Comparison of ENCODE assay signal across 18 cellular contexts in genomic region chr13:91397595-91397994, GRCh38. TPM values are rescaled to one million over a fixed set of nuclear protein-coding genes. Genes with fewer than 3 reads are reported as not detected.
"Had no signal": no experiment of that assay in that cellular context is flagged by ENCODE, and none has a peak within 500 bp of the region (broad histone marks: within the 10 kb centered on the region; RNA-seq: fewer than 3 reads in every experiment).

No MANE protein-coding gene starts in this region.

- H3K27ac Mint-ChIP-seq: naive thymus-derived CD8-positive, alpha-beta T cell; nephron progenitor cell; stimulated activated effector memory CD8-positive, alpha-beta T cell treated with anti-CD3 and anti-CD28 coated beads, Interleukin-12 subunit alpha, Interleukin-12 subunit beta, amount 100 ng/mL, for 72 hours had no signal

- H2AFZ ChIP-seq: hepatocyte had no signal

- H3K9me3 Mint-ChIP-seq: naive thymus-derived CD8-positive, alpha-beta T cell; nephron progenitor cell; stimulated activated effector memory CD8-positive, alpha-beta T cell treated with anti-CD3 and anti-CD28 coated beads, Interleukin-12 subunit alpha, Interleukin-12 subunit beta, amount 100 ng/mL, for 72 hours had no signal

- H3K4me3 ChIP-seq: ovary had no signal

- H3K27me3 ChIP-seq: ovary, testis, vagina had no signal

- DNase-seq: cortex of kidney, nephron progenitor cell had no signal

- H3K36me3 ChIP-seq: esophagus muscularis mucosa, gastroesophageal sphincter, heart left ventricle, ovary, sigmoid colon, tibial artery, upper lobe of right lung, vagina had no signal

- H3K36me3 Mint-ChIP-seq: naive thymus-derived CD8-positive, alpha-beta T cell; stimulated activated effector memory CD8-positive, alpha-beta T cell treated with anti-CD3 and anti-CD28 coated beads, Interleukin-12 subunit alpha, Interleukin-12 subunit beta, amount 100 ng/mL, for 72 hours had no signal

- H3K27ac ChIP-seq: esophagus muscularis mucosa, foreskin keratinocyte, gastroesophageal sphincter, heart left ventricle, hepatocyte, ovary, psoas muscle, sigmoid colon, testis, tibial artery, upper lobe of right lung, vagina had no signal

- H3K4me1 ChIP-seq: foreskin keratinocyte, testis had no signal

- H3K9me3 ChIP-seq: esophagus muscularis mucosa, gastroesophageal sphincter, heart left ventricle, psoas muscle, sigmoid colon, testis, tibial artery, upper lobe of right lung, vagina had no signal

- H3K79me2 ChIP-seq: hepatocyte had no signal

RNA-seq across cellular contexts. Expression of gene GPC5, which starts 0.8 kb away (rescaled TPM):
- total RNA-seq: epithelial cell of proximal tubule; naive thymus-derived CD8-positive, alpha-beta T cell; psoas muscle had no signal
- polyA plus RNA-seq: fibroblast of lung; foreskin keratinocyte; naive thymus-derived CD8-positive, alpha-beta T cell had no signal
